16 cellular contexts compared by ENCODE assay signal in genomic region chr14:35361141-35361480, GRCh38. TPM values are rescaled to one million over a fixed set of nuclear protein-coding genes. Genes with fewer than 3 reads are reported as not detected.
DNase-seq lines count a peak whose midpoint lies in the region; ATAC-seq, FAIRE-seq and TF ChIP-seq lines count a peak whose summit lies in the region.
"Had no signal": no experiment of that assay in that cellular context is flagged by ENCODE, and none has a peak within 500 bp of the region (broad histone marks: within the 10 kb centered on the region; RNA-seq: fewer than 3 reads in every experiment).

No MANE protein-coding gene starts in this region.

- H3K36me3 Mint-ChIP-seq in activated CD4-positive, alpha-beta T cell treated with anti-CD3 and anti-CD28 coated beads for 36 hours (ENCODE audit: low read depth): no peaks in the 10 kb centered on the region
- H3K36me3 Mint-ChIP-seq: CD8-positive, alpha-beta memory T cell had no signal

- H3K4me1 ChIP-seq in kidney (ENCODE audit: control insufficient read depth in 1 of 2, insufficient read depth in 1 of 2, low read depth in 1 of 2, low read length in 2 of 2) (peaks cover 9 to 12% of the 10 kb centered on the region in 2 donors), smooth muscle cell (ENCODE audit: low read depth) (peaks cover 13% of the 10 kb centered on the region), Peyer's patch (peaks cover 0 to 14% (median 0%) of the 10 kb centered on the region in 4 donors)

- H4K20me1 ChIP-seq in smooth muscle cell (ENCODE audit: low read depth): no peaks in the 10 kb centered on the region
- H4K20me1 ChIP-seq: BLaER1 had no signal

- H3K36me3 ChIP-seq in H7 (replicated peaks; ENCODE audit: control insufficient read depth, insufficient read depth, low read length): no peaks in the 10 kb centered on the region
- H3K36me3 ChIP-seq in kidney (ENCODE audit: control insufficient read depth in 1 of 2, insufficient read depth in 2 of 2, low read length in 2 of 2): no peaks in the 10 kb centered on the region
- H3K36me3 ChIP-seq in smooth muscle cell (ENCODE audit: low read depth): no peaks in the 10 kb centered on the region
- H3K36me3 ChIP-seq in Peyer's patch: no peaks in the 10 kb centered on the region
- H3K36me3 ChIP-seq: BLaER1 had no signal

- H3K9ac ChIP-seq in kidney (ENCODE audit: low read length in 2 of 2): no peak overlapping the region
- no peak overlapping the region for H3K9ac ChIP-seq in smooth muscle cell (ENCODE audit: low read depth)
- H3K9ac ChIP-seq: BLaER1 had no signal

- TF ChIP-seq CTCF in kidney (IDR thresholded peaks at IDR 0.05; ENCODE audit: borderline replicate concordance, extremely low read depth, insufficient read depth) (no peak), smooth muscle cell (IDR thresholded peaks at IDR 0.05; ENCODE audit: borderline replicate concordance, insufficient read depth, poor library complexity, severe bottlenecking) (no peak), Peyer's patch (IDR thresholded peaks at IDR 0.05) (no peak), GM10248 (IDR thresholded peaks at IDR 0.05; ENCODE audit: control extremely low read depth, extremely low read depth, low read depth, missing control alignments) (no peak)

- H3K79me2 ChIP-seq in smooth muscle cell (ENCODE audit: low read depth): no peaks in the 10 kb centered on the region

- DNase-seq in activated CD4-positive, alpha-beta T cell treated with anti-CD3 and anti-CD28 coated beads for 36 hours: no peak
- no peak for DNase-seq in activated CD4-positive, alpha-beta T cell treated with anti-CD3 and anti-CD28 coated beads for 1 hour
- DNase-seq in H7 (peak; percentile 15), kidney (peak; percentile 4), smooth muscle cell (lab: John Stamatoyannopoulos, UW; ENCODE audit: unreplicated experiment) (no peak), Peyer's patch (no peak), GM10248 (ENCODE audit: extremely low spot score) (no peak)
- DNase-seq: 8988T; AML-193; Caco-2; CD8-positive, alpha-beta memory T cell; DND-41; GDM1 had no signal

- H3K27ac ChIP-seq in kidney (ENCODE audit: low read depth in 2 of 2, low read length in 2 of 2) (no peak overlapping the region), smooth muscle cell (ENCODE audit: low read depth) (peak overlapping the region; percentile 33), Peyer's patch (no peak overlapping the region)
- H3K27ac ChIP-seq: BLaER1 had no signal

- FAIRE-seq in kidney (lab: Jason Lieb, UNC): no peak
- FAIRE-seq: H54 had no signal

- intact Hi-C loops in activated CD4-positive, alpha-beta T cell treated with anti-CD3 and anti-CD28 coated beads for 36 hours (cut with DNase I, micrococcal nuclease): no loop called here
- intact Hi-C loops in kidney (cut with DNase I): no loop called here

- no peak for TF ChIP-seq POLR2A in Peyer's patch (IDR thresholded peaks at IDR 0.05)

- no peaks in the 10 kb centered on the region for H3K9me3 Mint-ChIP-seq in activated CD4-positive, alpha-beta T cell treated with anti-CD3 and anti-CD28 coated beads for 36 hours (ENCODE audit: low read depth)
- H3K9me3 Mint-ChIP-seq: CD8-positive, alpha-beta memory T cell had no signal

- CTCF ChIA-PET in activated CD4-positive, alpha-beta T cell treated with anti-CD3 and anti-CD28 coated beads for 36 hours (lab: Charles Lee): no interaction called here
- CTCF ChIA-PET in GM10248 (lab: Yijun Ruan, JAX): interaction anchor here (1.7 kb wide), 1 partner anchor 9 kb away, joined by 5 read pairs; no protein-coding TSS in a partner anchor

- ATAC-seq in activated CD4-positive, alpha-beta T cell treated with anti-CD3 and anti-CD28 coated beads for 36 hours: no peak
- ATAC-seq in GM18861 (IDR thresholded peaks at IDR 0.05; ENCODE audit: unreplicated experiment): no peak

- H3K27me3 ChIP-seq in H7 (ENCODE audit: control insufficient read depth, insufficient read depth, low read length) (no peaks in the 10 kb centered on the region), smooth muscle cell (ENCODE audit: low read depth) (no peaks in the 10 kb centered on the region), Peyer's patch (no peaks in the 10 kb centered on the region)
- H3K27me3 ChIP-seq: BLaER1 had no signal

- H3K4me3 ChIP-seq in H7 (ENCODE audit: insufficient read depth, low read depth, low read length): no peak overlapping the region
- no peak overlapping the region for H3K4me3 ChIP-seq in kidney (ENCODE audit: low read length in 2 of 2)
- H3K4me3 ChIP-seq in smooth muscle cell: no peak overlapping the region
- H3K4me3 ChIP-seq in Peyer's patch: no peak overlapping the region
- H3K4me3 ChIP-seq: BLaER1 had no signal

- peaks cover 4% of the 10 kb centered on the region for H3F3A ChIP-seq in smooth muscle cell (ENCODE audit: low read depth)

- H3K4me3 Mint-ChIP-seq in activated CD4-positive, alpha-beta T cell treated with anti-CD3 and anti-CD28 coated beads for 36 hours: no peak overlapping the region
- H3K4me3 Mint-ChIP-seq: CD8-positive, alpha-beta memory T cell had no signal

- no peak overlapping the region for H3K4me2 ChIP-seq in smooth muscle cell
- H3K4me2 ChIP-seq: BLaER1 had no signal

- no peak overlapping the region for H2AFZ ChIP-seq in smooth muscle cell (ENCODE audit: low read depth)

- peak overlapping the region; percentile 53 for H3K27ac Mint-ChIP-seq in activated CD4-positive, alpha-beta T cell treated with anti-CD3 and anti-CD28 coated beads for 36 hours
- H3K27ac Mint-ChIP-seq: CD8-positive, alpha-beta memory T cell had no signal

- H3K9me3 ChIP-seq in kidney (ENCODE audit: control insufficient read depth in 1 of 2, low read length in 2 of 2) (no peaks in the 10 kb centered on the region), smooth muscle cell (replicated peaks; ENCODE audit: low read depth) (no peaks in the 10 kb centered on the region), Peyer's patch (no peaks in the 10 kb centered on the region)
- H3K9me3 ChIP-seq: BLaER1, Caco-2 had no signal

- POLR2A ChIA-PET in activated CD4-positive, alpha-beta T cell treated with anti-CD3 and anti-CD28 coated beads for 36 hours (lab: Charles Lee): interaction anchor here (0.6 to 1.8 kb wide), 4 partner anchors 39 to 241 kb away, joined by 3 to 7 read pairs (median 4); partner anchors contain the start of gene NFKBIA
- POLR2A ChIA-PET in GM10248 (lab: Yijun Ruan, JAX): no interaction called here

- H3K27me3 Mint-ChIP-seq in activated CD4-positive, alpha-beta T cell treated with anti-CD3 and anti-CD28 coated beads for 36 hours: no peaks in the 10 kb centered on the region
- H3K27me3 Mint-ChIP-seq: CD8-positive, alpha-beta memory T cell had no signal

- H3K4me1 Mint-ChIP-seq in activated CD4-positive, alpha-beta T cell treated with anti-CD3 and anti-CD28 coated beads for 36 hours: peaks cover 48% of the 10 kb centered on the region

- 84% methylated on average over 8 of the region's 8 CpGs for WGBS in smooth muscle cell (ENCODE audit: low lambda C conversion rate)

RNA-seq across cellular contexts. Expression of gene NFKBIA, which starts 43.4 kb away (rescaled TPM):
- 100 to 1,000 TPM; 264 to 298 TPM for total RNA-seq in activated CD4-positive, alpha-beta T cell treated with anti-CD3 and anti-CD28 coated beads for 36 hours
- 49.2 and 64.3 TPM in 2 replicates for total RNA-seq in H7 (2014; rRNA removed; shearing (Covaris generic))
- total RNA-seq in kidney (171 TPM), smooth muscle cell (170 and 215 TPM in 2 replicates), Peyer's patch (100 to 1,000 TPM; 210 to 873 (median 358) TPM)
- polyA plus RNA-seq in kidney (ENCODE audit: insufficient read depth, low read depth, low replicate concordance) (131 TPM), smooth muscle cell (207 and 223 TPM in 2 replicates)

Comparison
In these comparisons a context has a peak if more than half of its experiments do, and no peak if none do; other contexts are left out.
1. DNase-seq: peak in H7 (single experiment) and kidney (single experiment); none in activated CD4-positive, alpha-beta T cell treated with anti-CD3 and anti-CD28 coated beads for 36 hours (single experiment), activated CD4-positive, alpha-beta T cell treated with anti-CD3 and anti-CD28 coated beads for 1 hour (single experiment), smooth muscle cell (single experiment), Peyer's patch (0 of 3) and GM10248 (single experiment).